Comparison of ENCODE assay signal across 1 cellular context in the genomic region with DNA sequence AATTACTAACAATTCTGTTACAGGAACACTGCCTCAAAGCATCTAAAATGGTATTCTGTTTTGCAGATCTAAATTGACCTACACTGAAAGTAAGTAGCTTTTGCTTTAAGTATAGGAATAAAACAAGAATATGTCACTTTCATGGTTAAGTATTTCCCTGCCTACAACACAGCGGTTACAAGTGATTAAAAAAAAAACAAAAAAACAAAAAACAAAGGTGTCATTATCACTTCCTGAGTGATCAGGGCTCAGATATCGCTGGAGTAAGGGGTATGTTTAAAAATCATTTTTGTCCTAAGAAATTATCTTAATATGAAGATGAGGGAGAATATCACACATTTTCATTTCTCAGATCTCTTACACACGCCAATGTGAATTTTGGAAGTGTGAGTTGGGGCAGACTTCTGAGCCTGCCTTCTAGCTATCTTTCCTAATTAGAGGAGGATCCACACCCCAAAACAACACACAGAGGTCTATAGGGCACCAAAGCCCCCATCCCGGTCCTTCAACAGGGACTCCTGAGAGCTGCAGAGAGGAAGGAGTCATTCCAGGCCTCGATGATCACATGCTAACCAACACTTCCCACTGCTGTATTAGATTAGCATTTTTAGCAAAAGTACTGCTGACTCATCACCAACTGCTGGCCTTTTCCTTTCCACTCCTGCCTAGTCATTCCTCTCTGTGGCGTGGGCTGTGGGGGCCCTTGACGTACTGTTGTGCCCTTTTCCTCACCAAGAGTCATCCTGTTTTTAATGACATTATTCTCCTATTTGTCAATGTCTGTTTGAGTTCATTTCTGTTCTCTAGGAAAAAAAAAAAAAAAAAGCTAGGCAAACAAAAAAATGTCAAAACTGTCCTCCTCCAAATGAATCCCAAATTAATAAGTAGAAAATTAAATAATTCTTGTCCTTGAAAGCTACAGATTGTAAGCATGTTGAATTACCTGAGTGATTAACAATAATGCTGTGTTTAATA.
TF ChIP-seq lines count a peak whose summit lies in the region.

No MANE protein-coding gene starts in this region.

TF ChIP-seq in K562, 482 proteins besides CTCF, POLR2A, EP300 and RAD21 (continued from another document):
- TF ChIP-seq, protein P1, sequence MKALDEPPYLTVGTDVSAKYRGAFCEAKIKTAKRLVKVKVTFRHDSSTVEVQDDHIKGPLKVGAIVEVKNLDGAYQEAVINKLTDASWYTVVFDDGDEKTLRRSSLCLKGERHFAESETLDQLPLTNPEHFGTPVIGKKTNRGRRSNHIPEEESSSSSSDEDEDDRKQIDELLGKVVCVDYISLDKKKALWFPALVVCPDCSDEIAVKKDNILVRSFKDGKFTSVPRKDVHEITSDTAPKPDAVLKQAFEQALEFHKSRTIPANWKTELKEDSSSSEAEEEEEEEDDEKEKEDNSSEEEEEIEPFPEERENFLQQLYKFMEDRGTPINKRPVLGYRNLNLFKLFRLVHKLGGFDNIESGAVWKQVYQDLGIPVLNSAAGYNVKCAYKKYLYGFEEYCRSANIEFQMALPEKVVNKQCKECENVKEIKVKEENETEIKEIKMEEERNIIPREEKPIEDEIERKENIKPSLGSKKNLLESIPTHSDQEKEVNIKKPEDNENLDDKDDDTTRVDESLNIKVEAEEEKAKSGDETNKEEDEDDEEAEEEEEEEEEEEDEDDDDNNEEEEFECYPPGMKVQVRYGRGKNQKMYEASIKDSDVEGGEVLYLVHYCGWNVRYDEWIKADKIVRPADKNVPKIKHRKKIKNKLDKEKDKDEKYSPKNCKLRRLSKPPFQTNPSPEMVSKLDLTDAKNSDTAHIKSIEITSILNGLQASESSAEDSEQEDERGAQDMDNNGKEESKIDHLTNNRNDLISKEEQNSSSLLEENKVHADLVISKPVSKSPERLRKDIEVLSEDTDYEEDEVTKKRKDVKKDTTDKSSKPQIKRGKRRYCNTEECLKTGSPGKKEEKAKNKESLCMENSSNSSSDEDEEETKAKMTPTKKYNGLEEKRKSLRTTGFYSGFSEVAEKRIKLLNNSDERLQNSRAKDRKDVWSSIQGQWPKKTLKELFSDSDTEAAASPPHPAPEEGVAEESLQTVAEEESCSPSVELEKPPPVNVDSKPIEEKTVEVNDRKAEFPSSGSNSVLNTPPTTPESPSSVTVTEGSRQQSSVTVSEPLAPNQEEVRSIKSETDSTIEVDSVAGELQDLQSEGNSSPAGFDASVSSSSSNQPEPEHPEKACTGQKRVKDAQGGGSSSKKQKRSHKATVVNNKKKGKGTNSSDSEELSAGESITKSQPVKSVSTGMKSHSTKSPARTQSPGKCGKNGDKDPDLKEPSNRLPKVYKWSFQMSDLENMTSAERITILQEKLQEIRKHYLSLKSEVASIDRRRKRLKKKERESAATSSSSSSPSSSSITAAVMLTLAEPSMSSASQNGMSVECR (CRISPR knock-in tag; IDR thresholded peaks at IDR 0.05), result no peak
- TF ChIP-seq PTRF (tag; IDR thresholded peaks at IDR 0.05), result no peak
- TF ChIP-seq RBM15 (IDR thresholded peaks at IDR 0.05; ENCODE audit: insufficient read depth, low read length), result no peak
- no peak for TF ChIP-seq WHSC1 (IDR thresholded peaks at IDR 0.05; ENCODE audit: low read length)
- TF ChIP-seq ZNF780A (CRISPR knock-in tag; IDR thresholded peaks at IDR 0.05), result no peak
- TF ChIP-seq SMAD4 (CRISPR knock-in tag; conservative IDR thresholded peaks at IDR 0.05), result peak; percentile 89
- TF ChIP-seq, protein P2, sequence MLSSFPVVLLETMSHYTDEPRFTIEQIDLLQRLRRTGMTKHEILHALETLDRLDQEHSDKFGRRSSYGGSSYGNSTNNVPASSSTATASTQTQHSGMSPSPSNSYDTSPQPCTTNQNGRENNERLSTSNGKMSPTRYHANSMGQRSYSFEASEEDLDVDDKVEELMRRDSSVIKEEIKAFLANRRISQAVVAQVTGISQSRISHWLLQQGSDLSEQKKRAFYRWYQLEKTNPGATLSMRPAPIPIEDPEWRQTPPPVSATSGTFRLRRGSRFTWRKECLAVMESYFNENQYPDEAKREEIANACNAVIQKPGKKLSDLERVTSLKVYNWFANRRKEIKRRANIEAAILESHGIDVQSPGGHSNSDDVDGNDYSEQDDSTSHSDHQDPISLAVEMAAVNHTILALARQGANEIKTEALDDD (IDR thresholded peaks at IDR 0.05), result peak; percentile 83
- TF ChIP-seq, protein P3, sequence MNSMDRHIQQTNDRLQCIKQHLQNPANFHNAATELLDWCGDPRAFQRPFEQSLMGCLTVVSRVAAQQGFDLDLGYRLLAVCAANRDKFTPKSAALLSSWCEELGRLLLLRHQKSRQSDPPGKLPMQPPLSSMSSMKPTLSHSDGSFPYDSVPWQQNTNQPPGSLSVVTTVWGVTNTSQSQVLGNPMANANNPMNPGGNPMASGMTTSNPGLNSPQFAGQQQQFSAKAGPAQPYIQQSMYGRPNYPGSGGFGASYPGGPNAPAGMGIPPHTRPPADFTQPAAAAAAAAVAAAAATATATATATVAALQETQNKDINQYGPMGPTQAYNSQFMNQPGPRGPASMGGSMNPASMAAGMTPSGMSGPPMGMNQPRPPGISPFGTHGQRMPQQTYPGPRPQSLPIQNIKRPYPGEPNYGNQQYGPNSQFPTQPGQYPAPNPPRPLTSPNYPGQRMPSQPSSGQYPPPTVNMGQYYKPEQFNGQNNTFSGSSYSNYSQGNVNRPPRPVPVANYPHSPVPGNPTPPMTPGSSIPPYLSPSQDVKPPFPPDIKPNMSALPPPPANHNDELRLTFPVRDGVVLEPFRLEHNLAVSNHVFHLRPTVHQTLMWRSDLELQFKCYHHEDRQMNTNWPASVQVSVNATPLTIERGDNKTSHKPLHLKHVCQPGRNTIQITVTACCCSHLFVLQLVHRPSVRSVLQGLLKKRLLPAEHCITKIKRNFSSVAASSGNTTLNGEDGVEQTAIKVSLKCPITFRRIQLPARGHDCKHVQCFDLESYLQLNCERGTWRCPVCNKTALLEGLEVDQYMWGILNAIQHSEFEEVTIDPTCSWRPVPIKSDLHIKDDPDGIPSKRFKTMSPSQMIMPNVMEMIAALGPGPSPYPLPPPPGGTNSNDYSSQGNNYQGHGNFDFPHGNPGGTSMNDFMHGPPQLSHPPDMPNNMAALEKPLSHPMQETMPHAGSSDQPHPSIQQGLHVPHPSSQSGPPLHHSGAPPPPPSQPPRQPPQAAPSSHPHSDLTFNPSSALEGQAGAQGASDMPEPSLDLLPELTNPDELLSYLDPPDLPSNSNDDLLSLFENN (IDR thresholded peaks at IDR 0.05; ENCODE audit: low read depth in 2 of 2, low read length in 2 of 2), result 0 out of 4 replicates have a peak, but pooled peaks of 1 of the 2 experiments have one; percentile 42
- no peak for TF ChIP-seq KLF1 (tag; IDR thresholded peaks at IDR 0.05)
- peak; percentile 71; the same call in 1 of the 2 replicates for TF ChIP-seq MBD2 (IDR thresholded peaks at IDR 0.05; ENCODE audit: borderline replicate concordance, low read depth)
- TF ChIP-seq CCAR2 (IDR thresholded peaks at IDR 0.05; ENCODE audit: low read depth, low read length), result no peak
- TF ChIP-seq ZNF184 (CRISPR knock-in tag; IDR thresholded peaks at IDR 0.05), result no peak
- peak; percentile 43; the same call in 1 of the 2 replicates for TF ChIP-seq ELF4 (CRISPR knock-in tag; IDR thresholded peaks at IDR 0.05)
